In genomic region chr11:33258631-33259184, GRCh38 we compare ENCODE assay signal across 8 cellular contexts. TPM values are rescaled to one million over a fixed set of nuclear protein-coding genes. Genes with fewer than 3 reads are reported as not detected.
DNase-seq lines count a peak whose midpoint lies in the region; ATAC-seq and TF ChIP-seq lines count a peak whose summit lies in the region.

No MANE protein-coding gene starts in this region.

- H3K9me3 ChIP-seq in RWPE2 (ENCODE audit: severe bottlenecking) (no peaks in the 10 kb centered on the region), mucosa of descending colon (no peaks in the 10 kb centered on the region)
- H3K9me3 ChIP-seq in effector memory CD4-positive, alpha-beta T cell (ENCODE audit: control insufficient read depth, low read length), result no peaks in the 10 kb centered on the region

- H3K27ac ChIP-seq in RWPE2 (ENCODE audit: poor library complexity, severe bottlenecking), result peak overlapping the region; percentile 97
- peak overlapping the region; percentile 98 for H3K27ac ChIP-seq in effector memory CD4-positive, alpha-beta T cell (ENCODE audit: insufficient read depth, low read length, poor library complexity, severe bottlenecking)

- no peaks in the 10 kb centered on the region for H3K27me3 ChIP-seq in RWPE2 (ENCODE audit: insufficient read depth, poor library complexity, severe bottlenecking)
- no peaks in the 10 kb centered on the region for H3K27me3 ChIP-seq in effector memory CD4-positive, alpha-beta T cell (replicated peaks; ENCODE audit: control insufficient read depth, insufficient read depth, low read length, poor library complexity, severe bottlenecking)

- peak overlapping the region; percentile 82 for H3K4me3 ChIP-seq in RWPE2 (ENCODE audit: severe bottlenecking)
- H3K4me3 ChIP-seq in effector memory CD4-positive, alpha-beta T cell (ENCODE audit: insufficient read depth, low read depth, low read length, poor library complexity, severe bottlenecking), result peak overlapping the region; percentile 99
- peak overlapping the region; percentile 95 for H3K4me3 ChIP-seq in mucosa of descending colon

- intact Hi-C loops in mucosa of descending colon (cut with DNase I, micrococcal nuclease), result loop anchor here in 1 of 2 donors (10.0 kb wide), 1 partner anchor 66 kb away; no protein-coding TSS in a partner anchor
- intact Hi-C loops in posterior vena cava (cut with DNase I), result loop anchor here (5.0 to 10.0 kb wide), 2 partner anchors 69 to 94 kb away; partner anchors contain the start of gene CSTF3 (in 2 of the 2)

- H3K36me3 ChIP-seq in RWPE2 (ENCODE audit: low read depth) (no peaks in the 10 kb centered on the region), mucosa of descending colon (ENCODE audit: low read depth) (no peaks in the 10 kb centered on the region)
- no peaks in the 10 kb centered on the region for H3K36me3 ChIP-seq in effector memory CD4-positive, alpha-beta T cell (ENCODE audit: control insufficient read depth, insufficient read depth, low read length)

- TF ChIP-seq CTCF in RWPE2 (IDR thresholded peaks at IDR 0.05; ENCODE audit: poor library complexity, severe bottlenecking) (no peak), mucosa of descending colon (IDR thresholded peaks at IDR 0.05) (no peak)

- H3K4me1 ChIP-seq in RWPE2 (ENCODE audit: insufficient read depth, poor library complexity, severe bottlenecking) (peaks cover 15% of the 10 kb centered on the region), mucosa of descending colon (ENCODE audit: low read depth) (peaks cover 16% of the 10 kb centered on the region)
- H3K4me1 ChIP-seq in effector memory CD4-positive, alpha-beta T cell (ENCODE audit: control insufficient read depth, insufficient read depth, low read length, poor library complexity, severe bottlenecking), result peaks cover 8% of the 10 kb centered on the region

- DNase-seq in NOMO-1 (lab: John Stamatoyannopoulos, UW; ENCODE audit: unreplicated experiment in 2 of 2), result peak; percentile 42 to 57
- no peak for DNase-seq in NOMO-1 treated with dmso at 0.1 percent for 144 hours (lab: John Stamatoyannopoulos, UW; ENCODE audit: unreplicated experiment)
- DNase-seq in RWPE2 (ENCODE audit: low spot score), result no peak
- DNase-seq in effector memory CD4-positive, alpha-beta T cell, result no peak
- DNase-seq in mucosa of descending colon, result no peak
- no peak for DNase-seq in SW480 (ENCODE audit: low spot score)
- DNase-seq in posterior vena cava (ENCODE audit: low spot score), result no peak

- ATAC-seq in HG03097 (IDR thresholded peaks at IDR 0.05; ENCODE audit: low FRiP score, unreplicated experiment), result peak; percentile 8
- ATAC-seq in RWPE2 (ENCODE audit: low read depth), result peak; percentile 19
- ATAC-seq in mucosa of descending colon, result peak; percentile 23

RNA-seq across cellular contexts. Expression of gene HIPK3, which starts 1.5 kb away (rescaled TPM):
- total RNA-seq in mucosa of descending colon (100 to 1,000 TPM in 1 of 3 donors, 10 to 100 TPM in 2; 67.0 to 254 (median 69.7) TPM), posterior vena cava (100 to 1,000 TPM; 178 to 216 TPM)

Comparison
In these comparisons a context has a peak if more than half of its experiments do, and no peak if none do; other contexts are left out.
1. DNase-seq: peak in NOMO-1 (2 of 2); none in NOMO-1 treated with dmso at 0.1 percent for 144 hours (single experiment), RWPE2 (single experiment), effector memory CD4-positive, alpha-beta T cell (0 of 3), mucosa of descending colon (0 of 3), SW480 (single experiment) and posterior vena cava (single experiment).
2. Peak in every context shown above with its lines, with median percentiles within 50 percentile points of each other: ATAC-seq and H3K4me3 ChIP-seq.